Comparison of ENCODE assay signal across 1 cellular context in the genomic region with DNA sequence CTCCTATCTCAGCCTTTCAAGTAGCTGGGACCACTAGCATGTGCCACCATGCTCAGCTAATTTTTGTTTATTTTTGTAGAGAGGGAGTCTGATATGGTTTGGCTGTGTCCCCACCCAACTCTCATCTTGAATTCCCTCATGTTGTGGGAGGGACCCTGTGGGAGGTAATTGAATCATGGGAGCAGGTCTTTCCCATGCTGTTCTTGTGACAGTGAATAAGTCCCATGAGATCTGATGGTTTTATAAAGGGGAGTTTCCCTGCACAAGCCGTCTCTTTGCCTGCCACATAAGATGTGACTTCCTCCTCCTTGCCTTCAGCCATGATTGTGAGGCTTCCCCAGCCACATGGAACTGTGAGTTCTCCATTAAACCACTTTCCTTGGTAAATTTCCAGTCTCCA.
TF ChIP-seq lines count a peak whose summit lies in the region.

No MANE protein-coding gene starts in this region.

TF ChIP-seq in GM12878, 131 proteins besides CTCF, POLR2A, EP300 and RAD21:
- TF ChIP-seq SPI1 (IDR thresholded peaks at IDR 0.05; ENCODE audit: borderline replicate concordance, insufficient read depth, low read depth, low read length) (peak; percentile 22; the same call in 1 of the 2 replicates), NBN (IDR thresholded peaks at IDR 0.05) (peak; percentile 56; the same call in 1 of the 2 replicates), IKZF1 (conservative IDR thresholded peaks at IDR 0.05) (peak; percentile 59), RUNX3 (IDR thresholded peaks at IDR 0.05; ENCODE audit: low read length) (0 out of 2 replicates have a peak, but pooled peaks have one; percentile 6), MEF2B (IDR thresholded peaks at IDR 0.05; ENCODE audit: partially characterized antibody, poor library complexity, severe bottlenecking) (peak; percentile 93), BACH1 (IDR thresholded peaks at IDR 0.05; ENCODE audit: borderline replicate concordance) (0 out of 2 replicates have a peak, but pooled peaks have one; percentile 29), BHLHE40 (IDR thresholded peaks at IDR 0.05; ENCODE audit: borderline replicate concordance in 1 of 2, low read depth in 2 of 2, low read length in 1 of 2) (peak in 1 of 2 experiments; percentile 65; a peak in 1 of 4 replicates), YY1 (IDR thresholded peaks at IDR 0.05; ENCODE audit: low read depth, low read length) (0 out of 2 replicates have a peak, but pooled peaks have one; percentile 22), GATAD2B (conservative IDR thresholded peaks at IDR 0.05; ENCODE audit: low read depth) (peak; percentile 59; the same call in 1 of the 2 replicates), DPF2 (IDR thresholded peaks at IDR 0.05) (peak; percentile 39; the same call in 1 of the 2 replicates), IKZF2 (IDR thresholded peaks at IDR 0.05) (peak; percentile 45 to 56; a peak in 2 of 4 replicates)
- TF ChIP-seq, protein P1, sequence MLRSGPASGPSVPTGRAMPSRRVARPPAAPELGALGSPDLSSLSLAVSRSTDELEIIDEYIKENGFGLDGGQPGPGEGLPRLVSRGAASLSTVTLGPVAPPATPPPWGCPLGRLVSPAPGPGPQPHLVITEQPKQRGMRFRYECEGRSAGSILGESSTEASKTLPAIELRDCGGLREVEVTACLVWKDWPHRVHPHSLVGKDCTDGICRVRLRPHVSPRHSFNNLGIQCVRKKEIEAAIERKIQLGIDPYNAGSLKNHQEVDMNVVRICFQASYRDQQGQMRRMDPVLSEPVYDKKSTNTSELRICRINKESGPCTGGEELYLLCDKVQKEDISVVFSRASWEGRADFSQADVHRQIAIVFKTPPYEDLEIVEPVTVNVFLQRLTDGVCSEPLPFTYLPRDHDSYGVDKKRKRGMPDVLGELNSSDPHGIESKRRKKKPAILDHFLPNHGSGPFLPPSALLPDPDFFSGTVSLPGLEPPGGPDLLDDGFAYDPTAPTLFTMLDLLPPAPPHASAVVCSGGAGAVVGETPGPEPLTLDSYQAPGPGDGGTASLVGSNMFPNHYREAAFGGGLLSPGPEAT (IDR thresholded peaks at IDR 0.05; ENCODE audit: low read depth): peak; percentile 66; the same call in 1 of the 2 replicates
- TF ChIP-seq, protein P2, sequence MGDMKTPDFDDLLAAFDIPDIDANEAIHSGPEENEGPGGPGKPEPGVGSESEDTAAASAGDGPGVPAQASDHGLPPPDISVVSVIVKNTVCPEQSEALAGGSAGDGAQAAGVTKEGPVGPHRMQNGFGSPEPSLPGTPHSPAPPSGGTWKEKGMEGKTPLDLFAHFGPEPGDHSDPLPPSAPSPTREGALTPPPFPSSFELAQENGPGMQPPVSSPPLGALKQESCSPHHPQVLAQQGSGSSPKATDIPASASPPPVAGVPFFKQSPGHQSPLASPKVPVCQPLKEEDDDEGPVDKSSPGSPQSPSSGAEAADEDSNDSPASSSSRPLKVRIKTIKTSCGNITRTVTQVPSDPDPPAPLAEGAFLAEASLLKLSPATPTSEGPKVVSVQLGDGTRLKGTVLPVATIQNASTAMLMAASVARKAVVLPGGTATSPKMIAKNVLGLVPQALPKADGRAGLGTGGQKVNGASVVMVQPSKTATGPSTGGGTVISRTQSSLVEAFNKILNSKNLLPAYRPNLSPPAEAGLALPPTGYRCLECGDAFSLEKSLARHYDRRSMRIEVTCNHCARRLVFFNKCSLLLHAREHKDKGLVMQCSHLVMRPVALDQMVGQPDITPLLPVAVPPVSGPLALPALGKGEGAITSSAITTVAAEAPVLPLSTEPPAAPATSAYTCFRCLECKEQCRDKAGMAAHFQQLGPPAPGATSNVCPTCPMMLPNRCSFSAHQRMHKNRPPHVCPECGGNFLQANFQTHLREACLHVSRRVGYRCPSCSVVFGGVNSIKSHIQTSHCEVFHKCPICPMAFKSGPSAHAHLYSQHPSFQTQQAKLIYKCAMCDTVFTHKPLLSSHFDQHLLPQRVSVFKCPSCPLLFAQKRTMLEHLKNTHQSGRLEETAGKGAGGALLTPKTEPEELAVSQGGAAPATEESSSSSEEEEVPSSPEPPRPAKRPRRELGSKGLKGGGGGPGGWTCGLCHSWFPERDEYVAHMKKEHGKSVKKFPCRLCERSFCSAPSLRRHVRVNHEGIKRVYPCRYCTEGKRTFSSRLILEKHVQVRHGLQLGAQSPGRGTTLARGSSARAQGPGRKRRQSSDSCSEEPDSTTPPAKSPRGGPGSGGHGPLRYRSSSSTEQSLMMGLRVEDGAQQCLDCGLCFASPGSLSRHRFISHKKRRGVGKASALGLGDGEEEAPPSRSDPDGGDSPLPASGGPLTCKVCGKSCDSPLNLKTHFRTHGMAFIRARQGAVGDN (IDR thresholded peaks at IDR 0.05): peak; percentile 83
